In the genomic region with DNA sequence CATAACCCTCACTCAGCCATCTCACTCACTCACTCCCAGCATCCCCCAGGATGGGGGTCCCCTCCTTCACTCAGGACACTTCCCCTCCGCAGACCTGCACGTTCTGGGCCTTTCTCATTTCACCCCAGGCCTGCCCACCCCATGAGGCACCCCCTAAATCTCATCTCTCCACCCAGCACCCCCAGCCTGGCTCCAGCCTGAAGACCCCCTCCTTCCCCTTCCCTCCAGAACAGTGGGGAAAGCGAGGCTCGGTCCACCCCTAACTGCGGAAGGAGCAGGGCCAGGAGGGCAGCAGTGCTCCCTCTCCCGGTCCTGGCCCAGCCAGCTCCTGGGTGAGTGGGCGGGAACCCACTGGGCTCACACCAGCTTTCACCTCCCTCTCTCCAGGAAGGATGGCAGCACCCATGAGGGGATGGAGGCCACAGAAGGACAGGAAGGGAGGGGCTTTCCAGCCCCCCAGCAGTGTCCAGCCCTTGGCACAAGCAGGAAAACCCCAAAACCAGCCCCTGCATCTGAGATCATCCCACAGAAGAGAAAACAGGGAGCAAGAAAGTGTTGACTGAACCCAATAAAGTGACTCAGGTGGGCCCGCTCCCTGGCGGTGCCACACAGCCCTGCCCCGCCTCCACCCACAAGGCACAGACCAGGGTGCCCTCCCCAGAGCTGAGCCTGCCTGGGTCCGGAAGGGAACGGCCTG, we compare ENCODE assay signal across 11 cellular contexts. TPM values are rescaled to one million over a fixed set of nuclear protein-coding genes. Genes with fewer than 3 reads are reported as not detected.
DNase-seq lines count a peak whose midpoint lies in the region; ATAC-seq and TF ChIP-seq lines count a peak whose summit lies in the region.
"Had no signal": no experiment of that assay in that cellular context is flagged by ENCODE, and none has a peak within 500 bp of the region (broad histone marks: within the 10 kb centered on the region; RNA-seq: fewer than 3 reads in every experiment).

No MANE protein-coding gene starts in this region.

- POLR2A ChIA-PET in RWPE1 (lab: Yijun Ruan, JAX; ENCODE audit: low non-redundant PET): no interaction called here

- H4K20me1 ChIP-seq in GM23338 (replicated peaks; ENCODE audit: insufficient read depth): no peaks in the 10 kb centered on the region

- peaks cover 6% of the 10 kb centered on the region; the same call in 1 of the 2 replicates for H3F3A ChIP-seq in GM23338 (replicated peaks; ENCODE audit: low read depth)

- TF ChIP-seq CTCF in GM23338 (conservative IDR thresholded peaks at IDR 0.05; ENCODE audit: low read depth in 2 of 2) (no peak), RWPE1 (conservative IDR thresholded peaks at IDR 0.05; ENCODE audit: low read depth) (peak; percentile 55), esophagus squamous epithelium (IDR thresholded peaks at IDR 0.05) (no peak), suprapubic skin (IDR thresholded peaks at IDR 0.05) (no peak)

- no peak for TF ChIP-seq EP300 in suprapubic skin (IDR thresholded peaks at IDR 0.05)

- peaks cover 6% of the 10 kb centered on the region for H3K27me3 Mint-ChIP-seq in GM23338 (ENCODE audit: insufficient read depth, low read depth, poor library complexity)

- no peaks in the 10 kb centered on the region for H3K79me2 ChIP-seq in GM23338 (replicated peaks; ENCODE audit: insufficient read depth)

- intact Hi-C loops in esophagus squamous epithelium (cut with DNase I): loop anchor here (5.0 to 10.0 kb wide), 2 partner anchors 81 to 219 kb away; no protein-coding TSS in a partner anchor

- H3K36me3 Mint-ChIP-seq in GM23338 (ENCODE audit: low read depth): no peaks in the 10 kb centered on the region; the same call in 2 of the 3 replicates

- H3K9me3 Mint-ChIP-seq in GM23338: no peaks in the 10 kb centered on the region

- H3K36me3 ChIP-seq in GM23338 (ENCODE audit: insufficient read depth) (no peaks in the 10 kb centered on the region), esophagus squamous epithelium (peaks cover 48 to 100% (median 65%) of the 10 kb centered on the region in 3 donors), suprapubic skin (peaks cover 86% of the 10 kb centered on the region)

- H3K4me1 Mint-ChIP-seq in GM23338: no peaks in the 10 kb centered on the region; the same call in 2 of the 3 replicates

- H3K27ac ChIP-seq in GM23338 (ENCODE audit: low read depth) (no peak overlapping the region), RWPE1 (peak overlapping the region; percentile 93), esophagus squamous epithelium (peak overlapping the region in 3 of 4 donors; percentile 49 to 64 (median 55)), suprapubic skin (peak overlapping the region; percentile 10)

- ATAC-seq in GM23338 (no peak), GM21529 (IDR thresholded peaks at IDR 0.05; ENCODE audit: unreplicated experiment) (no peak)

- H3K4me3 Mint-ChIP-seq in GM23338: no peak overlapping the region

- H3K4me1 ChIP-seq in GM23338 (ENCODE audit: insufficient read depth) (no peaks in the 10 kb centered on the region), esophagus squamous epithelium (peaks cover 12 to 45% (median 17%) of the 10 kb centered on the region in 3 donors), suprapubic skin (peaks cover 18% of the 10 kb centered on the region)

- no peak overlapping the region for H3K4me3 ChIP-seq in GM23338
- no peak overlapping the region for H3K4me3 ChIP-seq in esophagus squamous epithelium
- H3K4me3 ChIP-seq in suprapubic skin: no peak overlapping the region

- CTCF ChIA-PET in RWPE1 (lab: Yijun Ruan, JAX): interaction anchor here (0.7 to 1.4 kb wide), 3 partner anchors 15 to 79 kb away, joined by 3 to 5 read pairs (median 5); no protein-coding TSS in a partner anchor

- DNase-seq in GM23338 (ENCODE audit: low spot score) (no peak), RWPE1 (ENCODE audit: low spot score) (no peak), esophagus squamous epithelium (lab: John Stamatoyannopoulos, UW) (no peak), suprapubic skin (ENCODE audit: low spot score in 2 of 2) (no peak), EL (no peak), SKM-1 (lab: John Stamatoyannopoulos, UW; ENCODE audit: unreplicated experiment) (no peak)
- DNase-seq: activated gamma-delta T cell treated with Interleukin-2 at 50 U/mL for 16 hours, GOT3, left ventricle myocardium superior, NCI-H1105 had no signal

- 0 out of 2 replicates have a peak overlapping the region, but pooled peaks have one; percentile 65 for H3K27ac Mint-ChIP-seq in GM23338

- H3K4me2 ChIP-seq in GM23338: no peak overlapping the region

- TF ChIP-seq POLR2A in esophagus squamous epithelium (IDR thresholded peaks at IDR 0.05) (no peak), suprapubic skin (IDR thresholded peaks at IDR 0.05) (no peak)

- no peaks in the 10 kb centered on the region for H3K27me3 ChIP-seq in GM23338 (ENCODE audit: insufficient read depth)
- H3K27me3 ChIP-seq in esophagus squamous epithelium: no peaks in the 10 kb centered on the region
- no peaks in the 10 kb centered on the region for H3K27me3 ChIP-seq in suprapubic skin

- H3K9me3 ChIP-seq in esophagus squamous epithelium (no peaks in the 10 kb centered on the region), suprapubic skin (no peaks in the 10 kb centered on the region)

- WGBS in esophagus squamous epithelium, 2 donors: 77 to 100% methylated on average over 2 to 5 of the region's 12 CpGs
- 82% methylated on average over 11 of the region's 12 CpGs for WGBS in suprapubic skin

- H3K9me2 ChIP-seq in GM23338 (ENCODE audit: insufficient read depth): no peaks in the 10 kb centered on the region

- H2AFZ ChIP-seq in GM23338: no peak overlapping the region

TF ChIP-seq in GM23338, 12 proteins besides CTCF, POLR2A, EP300 and RAD21 (continues in another document):
- no peak for TF ChIP-seq CREB1 (CRISPR knock-in tag; IDR thresholded peaks at IDR 0.05; ENCODE audit: low read depth)
- no peak for TF ChIP-seq POLR2AphosphoS5 (IDR thresholded peaks at IDR 0.05; ENCODE audit: low read depth)
- no peak for TF ChIP-seq STAT1 (IDR thresholded peaks at IDR 0.05; ENCODE audit: unreplicated experiment)
- no peak for TF ChIP-seq ETS1 (IDR thresholded peaks at IDR 0.05)
- TF ChIP-seq JUNB (IDR thresholded peaks at IDR 0.05; ENCODE audit: unreplicated experiment): no peak
- no peak for TF ChIP-seq EZH2 (IDR thresholded peaks at IDR 0.05; ENCODE audit: low read depth, unreplicated experiment)

RNA-seq across cellular contexts. Expression of gene LRSAM1, which starts 55.0 kb away (rescaled TPM):
- total RNA-seq in GM23338 (2014; rRNA removed; shearing (Covaris generic)): 16.9 and 21.9 TPM in 2 replicates
- polyA plus RNA-seq in GM23338 (2016; fragmentation: Nextera tagmentation; extraction: Ambion mirVana): 12.8 and 16.1 TPM in 2 replicates
- total RNA-seq in esophagus squamous epithelium: 10 to 100 TPM in 3 of 4 donors, 1 to 10 TPM in 1; 8.0 to 16.2 (median 12.9) TPM
- total RNA-seq in suprapubic skin: 10 to 100 TPM; 31.2 to 84.7 (median 37.2) TPM

RNA-seq across cellular contexts. Expression of gene RPL12, which starts 55.1 kb away (rescaled TPM):
- 1,947 and 2,596 TPM in 2 replicates for total RNA-seq in GM23338 (2014; rRNA removed; shearing (Covaris generic))
- 2,121 and 2,369 TPM in 2 replicates for polyA plus RNA-seq in GM23338 (2016; fragmentation: Nextera tagmentation; extraction: Ambion mirVana)
- total RNA-seq in esophagus squamous epithelium (1,000 to 10,000 TPM; 1,192 to 3,474 (median 2,165) TPM), suprapubic skin (1,000 to 10,000 TPM; 2,291 to 3,774 (median 2,862) TPM)
